ENCODE assay signal across 1 cellular context in genomic region chr2:219571311-219572236, GRCh38.
TF ChIP-seq lines count a peak whose summit lies in the region.

Gene OBSL1 (minus strand): TSS chr2:219571539. CDS start chr2:219571232, 307 bp downstream.

TF ChIP-seq in HepG2, 621 proteins besides CTCF, POLR2A, EP300 and RAD21 (continued from another document and continues in another):
- TF ChIP-seq ZNF577 (CRISPR knock-in tag; IDR thresholded peaks at IDR 0.05; ENCODE audit: borderline replicate concordance, low read depth) (no peak), TP53 (CRISPR knock-in tag; conservative IDR thresholded peaks at IDR 0.05) (no peak), SRY (CRISPR knock-in tag; IDR thresholded peaks at IDR 0.05) (0 out of 2 replicates have a peak, but pooled peaks have one; percentile 40), ZFAT (CRISPR knock-in tag; conservative IDR thresholded peaks at IDR 0.05) (no peak), AKAP8 (CRISPR knock-in tag; IDR thresholded peaks at IDR 0.05) (no peak; the same call in 1 of the 2 replicates), ZNF558 (CRISPR knock-in tag; IDR thresholded peaks at IDR 0.05; ENCODE audit: borderline replicate concordance) (peak; percentile 69; the same call in 1 of the 2 replicates), ZFP36L1 (CRISPR knock-in tag; IDR thresholded peaks at IDR 0.05) (no peak), ZNF333 (CRISPR knock-in tag; IDR thresholded peaks at IDR 0.05; ENCODE audit: borderline replicate concordance) (peak; percentile 63; the same call in 1 of the 2 replicates), GZF1 (CRISPR knock-in tag; IDR thresholded peaks at IDR 0.05) (peak; percentile 58; the same call in 1 of the 2 replicates), ZZZ3 (CRISPR knock-in tag; IDR thresholded peaks at IDR 0.05; ENCODE audit: borderline replicate concordance) (0 out of 2 replicates have a peak, but pooled peaks have one; percentile 41), HES4 (CRISPR knock-in tag; IDR thresholded peaks at IDR 0.05; ENCODE audit: borderline replicate concordance) (no peak; the same call in 1 of the 2 replicates), SP1 (IDR thresholded peaks at IDR 0.05) (no peak), SP1 (CRISPR knock-in tag; IDR thresholded peaks at IDR 0.05) (peak; percentile 46; the same call in 1 of the 2 replicates), THRA (CRISPR knock-in tag; IDR thresholded peaks at IDR 0.05; ENCODE audit: borderline replicate concordance) (peak; percentile 93), CENPBD1 (CRISPR knock-in tag; IDR thresholded peaks at IDR 0.05; ENCODE audit: borderline replicate concordance, low read depth) (no peak), ZNF616 (CRISPR knock-in tag; IDR thresholded peaks at IDR 0.05; ENCODE audit: low read depth) (peak; percentile 79; the same call in 1 of the 2 replicates), CCAR2 (optimal IDR thresholded peaks at IDR 0.05; ENCODE audit: low read depth, low read length) (peak; percentile 90), ARNT (IDR thresholded peaks at IDR 0.05) (no peak), PATZ1 (CRISPR knock-in tag; IDR thresholded peaks at IDR 0.05) (peak; percentile 87), FOXC1 (CRISPR knock-in tag; IDR thresholded peaks at IDR 0.05; ENCODE audit: borderline replicate concordance) (no peak; the same call in none of the 2 replicates), WIZ (CRISPR knock-in tag; IDR thresholded peaks at IDR 0.05) (peak; percentile 76; the same call in 1 of the 2 replicates), IKZF1 (IDR thresholded peaks at IDR 0.05) (no peak), MTF1 (CRISPR knock-in tag; IDR thresholded peaks at IDR 0.05) (no peak), YEATS2 (CRISPR knock-in tag; IDR thresholded peaks at IDR 0.05; ENCODE audit: borderline replicate concordance) (no peak), ZSCAN21 (CRISPR knock-in tag; IDR thresholded peaks at IDR 0.05; ENCODE audit: borderline replicate concordance) (no peak), SRSF4 (IDR thresholded peaks at IDR 0.05; ENCODE audit: low read depth, low read length, poor library complexity, severe bottlenecking) (no peak), NR2C2 (CRISPR knock-in tag; IDR thresholded peaks at IDR 0.05; ENCODE audit: borderline replicate concordance) (peak; percentile 23; the same call in 1 of the 2 replicates), GLI4 (CRISPR knock-in tag; IDR thresholded peaks at IDR 0.05; ENCODE audit: borderline replicate concordance) (peak; percentile 47; the same call in 1 of the 2 replicates), PHF8 (CRISPR knock-in tag; IDR thresholded peaks at IDR 0.05) (peak; percentile 72), ZNF562 (CRISPR knock-in tag; IDR thresholded peaks at IDR 0.05; ENCODE audit: borderline replicate concordance) (no peak), ATF6 (CRISPR knock-in tag; conservative IDR thresholded peaks at IDR 0.05) (no peak), FOXP1 (IDR thresholded peaks at IDR 0.05) (peak; percentile 66; the same call in 1 of the 2 replicates), FOXP1 (CRISPR knock-in tag; IDR thresholded peaks at IDR 0.05) (peak; percentile 42), TMF1 (CRISPR knock-in tag; IDR thresholded peaks at IDR 0.05; ENCODE audit: low read depth) (no peak; the same call in 1 of the 2 replicates), ARNT2 (CRISPR knock-in tag; IDR thresholded peaks at IDR 0.05; ENCODE audit: low read depth) (peak; percentile 77), ZNF101 (CRISPR knock-in tag; IDR thresholded peaks at IDR 0.05; ENCODE audit: borderline replicate concordance, low read depth) (peak; percentile 88; the same call in 1 of the 2 replicates), ZNF451 (CRISPR knock-in tag; IDR thresholded peaks at IDR 0.05) (peak; percentile 43; the same call in 1 of the 2 replicates), ZNF567 (CRISPR knock-in tag; IDR thresholded peaks at IDR 0.05; ENCODE audit: borderline replicate concordance) (peak; percentile 17; the same call in 1 of the 2 replicates), CENPX (CRISPR knock-in tag; IDR thresholded peaks at IDR 0.05) (no peak), SNAPC5 (CRISPR knock-in tag; IDR thresholded peaks at IDR 0.05; ENCODE audit: borderline replicate concordance) (0 out of 2 replicates have a peak, but pooled peaks have one; percentile 40), ZNF510 (CRISPR knock-in tag; IDR thresholded peaks at IDR 0.05; ENCODE audit: low read depth) (peak; percentile 87; the same call in 1 of the 2 replicates), ZNF275 (CRISPR knock-in tag; IDR thresholded peaks at IDR 0.05; ENCODE audit: borderline replicate concordance) (peak; percentile 54; the same call in 1 of the 2 replicates), KLF11 (CRISPR knock-in tag; IDR thresholded peaks at IDR 0.05) (0 out of 2 replicates have a peak, but pooled peaks have one; percentile 26)
- TF ChIP-seq, protein P1, sequence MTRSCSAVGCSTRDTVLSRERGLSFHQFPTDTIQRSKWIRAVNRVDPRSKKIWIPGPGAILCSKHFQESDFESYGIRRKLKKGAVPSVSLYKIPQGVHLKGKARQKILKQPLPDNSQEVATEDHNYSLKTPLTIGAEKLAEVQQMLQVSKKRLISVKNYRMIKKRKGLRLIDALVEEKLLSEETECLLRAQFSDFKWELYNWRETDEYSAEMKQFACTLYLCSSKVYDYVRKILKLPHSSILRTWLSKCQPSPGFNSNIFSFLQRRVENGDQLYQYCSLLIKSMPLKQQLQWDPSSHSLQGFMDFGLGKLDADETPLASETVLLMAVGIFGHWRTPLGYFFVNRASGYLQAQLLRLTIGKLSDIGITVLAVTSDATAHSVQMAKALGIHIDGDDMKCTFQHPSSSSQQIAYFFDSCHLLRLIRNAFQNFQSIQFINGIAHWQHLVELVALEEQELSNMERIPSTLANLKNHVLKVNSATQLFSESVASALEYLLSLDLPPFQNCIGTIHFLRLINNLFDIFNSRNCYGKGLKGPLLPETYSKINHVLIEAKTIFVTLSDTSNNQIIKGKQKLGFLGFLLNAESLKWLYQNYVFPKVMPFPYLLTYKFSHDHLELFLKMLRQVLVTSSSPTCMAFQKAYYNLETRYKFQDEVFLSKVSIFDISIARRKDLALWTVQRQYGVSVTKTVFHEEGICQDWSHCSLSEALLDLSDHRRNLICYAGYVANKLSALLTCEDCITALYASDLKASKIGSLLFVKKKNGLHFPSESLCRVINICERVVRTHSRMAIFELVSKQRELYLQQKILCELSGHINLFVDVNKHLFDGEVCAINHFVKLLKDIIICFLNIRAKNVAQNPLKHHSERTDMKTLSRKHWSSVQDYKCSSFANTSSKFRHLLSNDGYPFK (CRISPR knock-in tag; IDR thresholded peaks at IDR 0.05; ENCODE audit: borderline replicate concordance) = peak; percentile 48; the same call in 1 of the 2 replicates
- TF ChIP-seq, protein P2, sequence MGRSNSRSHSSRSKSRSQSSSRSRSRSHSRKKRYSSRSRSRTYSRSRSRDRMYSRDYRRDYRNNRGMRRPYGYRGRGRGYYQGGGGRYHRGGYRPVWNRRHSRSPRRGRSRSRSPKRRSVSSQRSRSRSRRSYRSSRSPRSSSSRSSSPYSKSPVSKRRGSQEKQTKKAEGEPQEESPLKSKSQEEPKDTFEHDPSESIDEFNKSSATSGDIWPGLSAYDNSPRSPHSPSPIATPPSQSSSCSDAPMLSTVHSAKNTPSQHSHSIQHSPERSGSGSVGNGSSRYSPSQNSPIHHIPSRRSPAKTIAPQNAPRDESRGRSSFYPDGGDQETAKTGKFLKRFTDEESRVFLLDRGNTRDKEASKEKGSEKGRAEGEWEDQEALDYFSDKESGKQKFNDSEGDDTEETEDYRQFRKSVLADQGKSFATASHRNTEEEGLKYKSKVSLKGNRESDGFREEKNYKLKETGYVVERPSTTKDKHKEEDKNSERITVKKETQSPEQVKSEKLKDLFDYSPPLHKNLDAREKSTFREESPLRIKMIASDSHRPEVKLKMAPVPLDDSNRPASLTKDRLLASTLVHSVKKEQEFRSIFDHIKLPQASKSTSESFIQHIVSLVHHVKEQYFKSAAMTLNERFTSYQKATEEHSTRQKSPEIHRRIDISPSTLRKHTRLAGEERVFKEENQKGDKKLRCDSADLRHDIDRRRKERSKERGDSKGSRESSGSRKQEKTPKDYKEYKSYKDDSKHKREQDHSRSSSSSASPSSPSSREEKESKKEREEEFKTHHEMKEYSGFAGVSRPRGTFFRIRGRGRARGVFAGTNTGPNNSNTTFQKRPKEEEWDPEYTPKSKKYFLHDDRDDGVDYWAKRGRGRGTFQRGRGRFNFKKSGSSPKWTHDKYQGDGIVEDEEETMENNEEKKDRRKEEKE (IDR thresholded peaks at IDR 0.05) = no peak
- TF ChIP-seq, protein P3, sequence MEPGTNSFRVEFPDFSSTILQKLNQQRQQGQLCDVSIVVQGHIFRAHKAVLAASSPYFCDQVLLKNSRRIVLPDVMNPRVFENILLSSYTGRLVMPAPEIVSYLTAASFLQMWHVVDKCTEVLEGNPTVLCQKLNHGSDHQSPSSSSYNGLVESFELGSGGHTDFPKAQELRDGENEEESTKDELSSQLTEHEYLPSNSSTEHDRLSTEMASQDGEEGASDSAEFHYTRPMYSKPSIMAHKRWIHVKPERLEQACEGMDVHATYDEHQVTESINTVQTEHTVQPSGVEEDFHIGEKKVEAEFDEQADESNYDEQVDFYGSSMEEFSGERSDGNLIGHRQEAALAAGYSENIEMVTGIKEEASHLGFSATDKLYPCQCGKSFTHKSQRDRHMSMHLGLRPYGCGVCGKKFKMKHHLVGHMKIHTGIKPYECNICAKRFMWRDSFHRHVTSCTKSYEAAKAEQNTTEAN (CRISPR knock-in tag; conservative IDR thresholded peaks at IDR 0.05) = peak; percentile 92
- TF ChIP-seq, protein P4, sequence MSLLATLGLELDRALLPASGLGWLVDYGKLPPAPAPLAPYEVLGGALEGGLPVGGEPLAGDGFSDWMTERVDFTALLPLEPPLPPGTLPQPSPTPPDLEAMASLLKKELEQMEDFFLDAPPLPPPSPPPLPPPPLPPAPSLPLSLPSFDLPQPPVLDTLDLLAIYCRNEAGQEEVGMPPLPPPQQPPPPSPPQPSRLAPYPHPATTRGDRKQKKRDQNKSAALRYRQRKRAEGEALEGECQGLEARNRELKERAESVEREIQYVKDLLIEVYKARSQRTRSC (CRISPR knock-in tag; IDR thresholded peaks at IDR 0.05; ENCODE audit: low read depth) = peak; percentile 80; the same call in 1 of the 2 replicates
